8 cellular contexts compared by ENCODE assay signal in the genomic region with DNA sequence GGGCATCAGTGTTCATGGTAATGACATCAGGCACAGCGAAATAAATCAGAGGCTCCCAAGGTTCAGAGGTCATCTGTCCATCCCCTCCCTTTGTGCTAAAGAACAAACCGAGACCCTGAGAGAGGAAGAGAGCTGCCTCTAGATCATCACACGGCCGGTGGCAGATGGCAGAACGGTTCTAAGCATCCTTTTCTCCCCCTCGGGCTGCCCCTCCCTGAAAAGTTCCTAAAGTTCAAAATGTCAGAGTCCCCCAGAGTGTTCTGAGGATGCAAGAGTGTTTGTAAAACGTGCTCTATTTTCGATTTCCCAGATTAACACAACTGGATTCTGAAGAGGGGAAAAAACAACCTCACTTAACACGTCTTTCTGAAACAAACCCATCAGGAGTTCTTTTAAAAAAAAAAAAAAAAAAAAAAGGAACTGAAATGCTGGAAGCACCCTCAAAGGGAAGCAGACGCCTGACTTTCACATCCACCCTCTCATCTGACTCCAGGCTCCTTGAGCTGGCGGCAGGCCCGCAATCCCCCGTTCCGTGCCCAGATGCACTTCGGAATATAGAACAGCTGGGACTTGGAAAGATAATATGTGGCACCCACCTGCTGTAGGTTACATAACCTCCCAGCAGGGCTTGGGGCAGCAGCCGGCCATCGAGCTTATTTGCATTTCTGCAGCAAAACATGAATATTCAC.
A peak's percentile ranks its signal among the peaks of the same experiment; 100 is the strongest.
DNase-seq lines count a peak whose midpoint lies in the region; ATAC-seq and TF ChIP-seq lines count a peak whose summit lies in the region.

No MANE protein-coding gene starts in this region.

- TF ChIP-seq EP300 in suprapubic skin (IDR thresholded peaks at IDR 0.05), result no peak

- TF ChIP-seq POLR2A in suprapubic skin (IDR thresholded peaks at IDR 0.05), result no peak

- H3K27ac ChIP-seq in adipose tissue (ENCODE audit: low read depth, low read length), result peak overlapping the region; percentile 32
- peak overlapping the region; percentile 54 for H3K27ac ChIP-seq in suprapubic skin

- in situ Hi-C loops in ACHN (cut with HindIII; ENCODE audit: low pct_ligation_motif_present, low pct_unique_long_range_greater_than_20kb, low sequenced_read_pairs), result no loop called here

- DNase-seq in DMS79 (lab: John Stamatoyannopoulos, UW) (peak; percentile 18), NCI-H1092 treated with DMSO at 0.1 percent for 48 hours (lab: John Stamatoyannopoulos, UW) (peak; percentile 74), left kidney (ENCODE audit: low read depth, low spot score) (peak; percentile 49), suprapubic skin (ENCODE audit: low spot score in 2 of 2) (peak; percentile 65 to 80), ACHN (no peak)

- peak overlapping the region; percentile 69 for H3K4me3 ChIP-seq in suprapubic skin

- 14 to 17% (median 14%) methylated on average over 17 of the region's 17 CpGs for WGBS in adipose tissue, 3 donors
- 25% methylated on average over 17 of the region's 17 CpGs for WGBS in suprapubic skin

- TF ChIP-seq CTCF in suprapubic skin (IDR thresholded peaks at IDR 0.05), result no peak

- no peaks in the 10 kb centered on the region for H3K36me3 ChIP-seq in suprapubic skin

- ATAC-seq in HG03135 (IDR thresholded peaks at IDR 0.05; ENCODE audit: unreplicated experiment) (no peak), GM21515 (IDR thresholded peaks at IDR 0.05; ENCODE audit: unreplicated experiment) (no peak)

- H3K9me3 ChIP-seq in suprapubic skin, result no peaks in the 10 kb centered on the region

- peaks cover 73% of the 10 kb centered on the region for H3K4me1 ChIP-seq in suprapubic skin

- H3K27me3 ChIP-seq in suprapubic skin, result no peaks in the 10 kb centered on the region
